ENCODE assay signal across 11 cellular contexts in the genomic region with DNA sequence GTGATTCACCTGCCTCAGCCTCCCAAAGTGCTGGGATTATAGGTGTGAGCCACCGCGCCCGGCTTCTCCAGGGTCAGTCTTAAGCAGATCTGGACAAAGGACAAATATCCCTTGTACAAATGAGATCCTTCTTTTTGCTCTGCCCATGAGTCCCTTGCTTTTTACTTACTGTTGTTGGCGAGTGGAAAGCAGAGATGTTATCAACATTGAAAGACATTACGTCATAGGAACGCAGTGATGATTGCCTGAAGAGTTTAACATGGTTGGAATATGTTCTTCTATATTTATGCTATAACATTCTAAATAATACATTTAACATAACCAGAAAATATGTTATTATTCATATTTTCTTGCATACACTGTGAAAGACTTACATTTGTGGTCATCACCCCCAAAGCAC.
"Had no signal": no experiment of that assay in that cellular context is flagged by ENCODE, and none has a peak within 500 bp of the region (broad histone marks: within the 10 kb centered on the region; RNA-seq: fewer than 3 reads in every experiment).

No MANE protein-coding gene starts in this region.

- H3K4me1 ChIP-seq: HAP-1 had no signal

- H3K27ac ChIP-seq: GM23248 had no signal

- H3K4me1 Mint-ChIP-seq: GM23338 had no signal

- H3K9me3 ChIP-seq: HAP-1 had no signal

- DNase-seq: GM23248, GOT3, H7, H9, HCEC 1CT, HFFc6 had no signal

- H3K4me3 ChIP-seq: GM23248, GM23338, HAP-1 had no signal

- H3K36me3 ChIP-seq: HAP-1 had no signal

- H2AFZ ChIP-seq: GM23248, GM23338 had no signal

- H3K9ac ChIP-seq: GM23248 had no signal

- ATAC-seq: GM23338, HCT116 had no signal

- FAIRE-seq: H1, H54 had no signal

- H3K4me2 ChIP-seq: GM23338 had no signal

- H3K9me3 Mint-ChIP-seq: GM23338, H9, HFFc6 had no signal

- H3K4me3 Mint-ChIP-seq: GM23338, H9, HFFc6 had no signal

- H3K27ac Mint-ChIP-seq: GM23338, H9, HFFc6 had no signal
